ENCODE assay signal across 16 cellular contexts in genomic region chr18:77134611-77135010, GRCh38. TPM values are rescaled to one million over a fixed set of nuclear protein-coding genes. Genes with fewer than 3 reads are reported as not detected.
A peak's percentile ranks its signal among the peaks of the same experiment; 100 is the strongest.
DNase-seq lines count a peak whose midpoint lies in the region; ATAC-seq and TF ChIP-seq lines count a peak whose summit lies in the region.
"Had no signal": no experiment of that assay in that cellular context is flagged by ENCODE, and none has a peak within 500 bp of the region (broad histone marks: within the 10 kb centered on the region; RNA-seq: fewer than 3 reads in every experiment).

No MANE protein-coding gene starts in this region.

- 71 to 85% methylated on average over 4 of the region's 4 CpGs for WGBS in sigmoid colon, 2 donors

- no peaks in the 10 kb centered on the region for H3K27me3 ChIP-seq in Loucy (ENCODE audit: insufficient read depth, low read length, poor library complexity, severe bottlenecking)
- H3K27me3 ChIP-seq in sigmoid colon, result peaks cover 16 to 31% (median 19%) of the 10 kb centered on the region in 3 donors
- H3K27me3 ChIP-seq: Peyer's patch had no signal

- no peaks in the 10 kb centered on the region for H3F3A ChIP-seq in Loucy (ENCODE audit: low read depth)

- H3K27ac ChIP-seq in sigmoid colon, result peak overlapping the region in 3 of 4 donors; percentile 83 to 90 (median 88)
- H3K27ac ChIP-seq: C4-2B had no signal

- POLR2A ChIA-PET in activated CD4-positive, alpha-beta memory T cell treated with anti-CD3 and anti-CD28 coated beads, Interleukin-2, amount 10 ng/mL, durations not matched to agents 7 days and 5 days (lab: Charles Lee), result interaction anchor here (0.7 to 15.4 kb wide), 8 partner anchors 8 to 355 kb away, joined by 3 to 326 read pairs (median 10); no protein-coding TSS in a partner anchor
- POLR2A ChIA-PET in activated CD4-positive, alpha-beta memory T cell treated with anti-CD3 and anti-CD28 coated beads for 36 hours (lab: Charles Lee), result no interaction called here

- H3K4me3 ChIP-seq in Loucy (ENCODE audit: low read length, poor library complexity, severe bottlenecking) (no peak overlapping the region), sigmoid colon (no peak overlapping the region)
- H3K4me3 ChIP-seq: mucosa of descending colon, Peyer's patch had no signal

- peaks cover 19% of the 10 kb centered on the region for H3K36me3 Mint-ChIP-seq in activated CD4-positive, alpha-beta memory T cell treated with anti-CD3 and anti-CD28 coated beads, Interleukin-2, amount 10 ng/mL, durations not matched to agents 7 days and 5 days (ENCODE audit: low read depth)
- H3K36me3 Mint-ChIP-seq in activated CD4-positive, alpha-beta memory T cell treated with anti-CD3 and anti-CD28 coated beads for 36 hours, result peaks cover 12% of the 10 kb centered on the region
- peaks cover 28% of the 10 kb centered on the region for H3K36me3 Mint-ChIP-seq in dendritic cell treated with granulocyte-macrophage colony-stimulating factor and Interleukin-4, amounts not matched to agents 40 ng/mL and 50 ng/mL, for 4 days (ENCODE audit: low read depth)

- no peaks in the 10 kb centered on the region for H3K9me3 Mint-ChIP-seq in activated CD4-positive, alpha-beta memory T cell treated with anti-CD3 and anti-CD28 coated beads, Interleukin-2, amount 10 ng/mL, durations not matched to agents 7 days and 5 days
- no peaks in the 10 kb centered on the region for H3K9me3 Mint-ChIP-seq in activated CD4-positive, alpha-beta memory T cell treated with anti-CD3 and anti-CD28 coated beads for 36 hours
- no peaks in the 10 kb centered on the region for H3K9me3 Mint-ChIP-seq in dendritic cell treated with granulocyte-macrophage colony-stimulating factor and Interleukin-4, amounts not matched to agents 40 ng/mL and 50 ng/mL, for 4 days

- H3K9me2 ChIP-seq in Loucy (replicated peaks; ENCODE audit: low read depth, low read length), result no peaks in the 10 kb centered on the region

- no peaks in the 10 kb centered on the region for H3K27me3 Mint-ChIP-seq in activated CD4-positive, alpha-beta memory T cell treated with anti-CD3 and anti-CD28 coated beads, Interleukin-2, amount 10 ng/mL, durations not matched to agents 7 days and 5 days
- no peaks in the 10 kb centered on the region for H3K27me3 Mint-ChIP-seq in activated CD4-positive, alpha-beta memory T cell treated with anti-CD3 and anti-CD28 coated beads for 36 hours
- peaks cover 1% of the 10 kb centered on the region for H3K27me3 Mint-ChIP-seq in dendritic cell treated with granulocyte-macrophage colony-stimulating factor and Interleukin-4, amounts not matched to agents 40 ng/mL and 50 ng/mL, for 4 days

- H3K9ac ChIP-seq in Loucy (ENCODE audit: low read depth, low read length, poor library complexity, severe bottlenecking), result peak overlapping the region; percentile 72

- peaks cover 44% of the 10 kb centered on the region for H3K4me1 Mint-ChIP-seq in activated CD4-positive, alpha-beta memory T cell treated with anti-CD3 and anti-CD28 coated beads, Interleukin-2, amount 10 ng/mL, durations not matched to agents 7 days and 5 days
- H3K4me1 Mint-ChIP-seq in activated CD4-positive, alpha-beta memory T cell treated with anti-CD3 and anti-CD28 coated beads for 36 hours (ENCODE audit: low read depth), result peaks cover 26% of the 10 kb centered on the region
- peaks cover 51% of the 10 kb centered on the region for H3K4me1 Mint-ChIP-seq in dendritic cell treated with granulocyte-macrophage colony-stimulating factor and Interleukin-4, amounts not matched to agents 40 ng/mL and 50 ng/mL, for 4 days (ENCODE audit: low read depth)

- no peak for TF ChIP-seq POLR2A in sigmoid colon (IDR thresholded peaks at IDR 0.05)

- TF ChIP-seq CTCF in Loucy (conservative IDR thresholded peaks at IDR 0.05; ENCODE audit: low read length), result no peak
- TF ChIP-seq CTCF in sigmoid colon (IDR thresholded peaks at IDR 0.05), result no peak

- H3K9me3 ChIP-seq in Loucy (ENCODE audit: insufficient read depth, low read depth, low read length), result no peaks in the 10 kb centered on the region
- no peaks in the 10 kb centered on the region for H3K9me3 ChIP-seq in sigmoid colon
- H3K9me3 ChIP-seq: mucosa of descending colon, Peyer's patch had no signal

- H2AFZ ChIP-seq in Loucy (ENCODE audit: low read length), result no peak overlapping the region

- no peak overlapping the region for H3K4me3 Mint-ChIP-seq in activated CD4-positive, alpha-beta memory T cell treated with anti-CD3 and anti-CD28 coated beads, Interleukin-2, amount 10 ng/mL, durations not matched to agents 7 days and 5 days
- H3K4me3 Mint-ChIP-seq in activated CD4-positive, alpha-beta memory T cell treated with anti-CD3 and anti-CD28 coated beads for 36 hours, result no peak overlapping the region
- H3K4me3 Mint-ChIP-seq in dendritic cell treated with granulocyte-macrophage colony-stimulating factor and Interleukin-4, amounts not matched to agents 40 ng/mL and 50 ng/mL, for 4 days, result no peak overlapping the region

- peak overlapping the region; percentile 46 for H3K4me2 ChIP-seq in Loucy (ENCODE audit: low read depth, low read length, poor library complexity, severe bottlenecking)

- CTCF ChIA-PET in activated CD4-positive, alpha-beta memory T cell treated with anti-CD3 and anti-CD28 coated beads, Interleukin-2, amount 10 ng/mL, durations not matched to agents 7 days and 5 days (lab: Charles Lee), result interaction anchor here (0.9 to 3.4 kb wide), 4 partner anchors 10 to 79 kb away, joined by 3 to 14 read pairs (median 4); no protein-coding TSS in a partner anchor
- CTCF ChIA-PET in activated CD4-positive, alpha-beta memory T cell treated with anti-CD3 and anti-CD28 coated beads for 36 hours (lab: Charles Lee), result interaction anchor here (0.6 kb wide), 1 partner anchor 79 kb away, joined by 3 read pairs; no protein-coding TSS in a partner anchor

- H4K20me1 ChIP-seq in Loucy (ENCODE audit: insufficient read depth, low read length, poor library complexity, severe bottlenecking), result no peaks in the 10 kb centered on the region

- H3K27ac Mint-ChIP-seq in activated CD4-positive, alpha-beta memory T cell treated with anti-CD3 and anti-CD28 coated beads, Interleukin-2, amount 10 ng/mL, durations not matched to agents 7 days and 5 days, result peak overlapping the region; percentile 85
- no peak overlapping the region for H3K27ac Mint-ChIP-seq in activated CD4-positive, alpha-beta memory T cell treated with anti-CD3 and anti-CD28 coated beads for 36 hours
- peak overlapping the region; percentile 98 for H3K27ac Mint-ChIP-seq in dendritic cell treated with granulocyte-macrophage colony-stimulating factor and Interleukin-4, amounts not matched to agents 40 ng/mL and 50 ng/mL, for 4 days

- ATAC-seq in HG03039 (IDR thresholded peaks at IDR 0.05; ENCODE audit: unreplicated experiment) (no peak), GM19395 (IDR thresholded peaks at IDR 0.05; ENCODE audit: unreplicated experiment) (no peak)
- ATAC-seq: mucosa of descending colon; stimulated activated naive CD8-positive, alpha-beta T cell treated with anti-CD3 and anti-CD28 coated beads, Interleukin-15, Interleukin-2, amounts not matched to agents 100 U/mL and 50 U/mL, for 24 hours had no signal

- no peak for TF ChIP-seq EP300 in sigmoid colon (IDR thresholded peaks at IDR 0.05)

- intact Hi-C loops in activated CD4-positive, alpha-beta memory T cell treated with anti-CD3 and anti-CD28 coated beads for 36 hours (cut with micrococcal nuclease), result no loop called here
- intact Hi-C loops in dendritic cell treated with granulocyte-macrophage colony-stimulating factor and Interleukin-4, amounts not matched to agents 40 ng/mL and 50 ng/mL, for 4 days (cut with micrococcal nuclease), result loop anchor here (2.0 to 10.0 kb wide), 2 partner anchors 72 to 310 kb away; partner anchors contain the start of gene ZNF236
- intact Hi-C loops in sigmoid colon (cut with DNase I), result no loop called here

- no peaks in the 10 kb centered on the region for H3K36me3 ChIP-seq in Loucy (ENCODE audit: insufficient read depth, low read length)
- H3K36me3 ChIP-seq in sigmoid colon, result no peaks in the 10 kb centered on the region
- H3K36me3 ChIP-seq: Peyer's patch had no signal

- H3K4me1 ChIP-seq in Loucy (ENCODE audit: insufficient read depth, low read length, poor library complexity, severe bottlenecking) (peaks cover 69% of the 10 kb centered on the region), sigmoid colon (peaks cover 0 to 42% (median 31%) of the 10 kb centered on the region in 4 donors)

- DNase-seq in activated CD4-positive, alpha-beta memory T cell treated with anti-CD3 and anti-CD28 coated beads, Interleukin-2, amount 10 ng/mL, durations not matched to agents 7 days and 5 days, result no peak
- DNase-seq in activated CD4-positive, alpha-beta memory T cell treated with anti-CD3 and anti-CD28 coated beads for 36 hours, result no peak
- no peak for DNase-seq in sigmoid colon
- no peak for DNase-seq in NCI-H187 (lab: John Stamatoyannopoulos, UW)
- DNase-seq: cerebellar nuclear complex; NCI-H2081 treated with DMSO at 0.1 percent for 48 hours; stimulated activated naive CD8-positive, alpha-beta T cell treated with anti-CD3 and anti-CD28 coated beads, Interleukin-15, Interleukin-2, amounts not matched to agents 100 U/mL and 50 U/mL, for 24 hours had no signal

- H3K79me2 ChIP-seq in Loucy (ENCODE audit: insufficient read depth, low read length), result peaks cover 24% of the 10 kb centered on the region; the same call in 1 of the 2 replicates

RNA-seq across cellular contexts. Expression of gene MBP, which starts 2.0 kb away (rescaled TPM):
- 10 to 100 TPM; 81.4 to 95.3 TPM for total RNA-seq in activated CD4-positive, alpha-beta memory T cell treated with anti-CD3 and anti-CD28 coated beads, Interleukin-2, amount 10 ng/mL, durations not matched to agents 7 days and 5 days
- total RNA-seq in activated CD4-positive, alpha-beta memory T cell treated with anti-CD3 and anti-CD28 coated beads for 36 hours, result 10 to 100 TPM; 38.9 to 40.4 TPM
- 10 to 100 TPM; 24.0 to 30.7 (median 27.4) TPM for total RNA-seq in sigmoid colon
- polyA plus RNA-seq in sigmoid colon, result 10 to 100 TPM; 18.3 to 22.2 (median 20.6) TPM
- total RNA-seq: A172, Daoy had no signal
